20 cellular contexts compared by ENCODE assay signal in genomic region chr3:108897883-108898282, GRCh38. TPM values are rescaled to one million over a fixed set of nuclear protein-coding genes. Genes with fewer than 3 reads are reported as not detected.
DNase-seq lines count a peak whose midpoint lies in the region; ATAC-seq and TF ChIP-seq lines count a peak whose summit lies in the region.
"Had no signal": no experiment of that assay in that cellular context is flagged by ENCODE, and none has a peak within 500 bp of the region (broad histone marks: within the 10 kb centered on the region; RNA-seq: fewer than 3 reads in every experiment).

No MANE protein-coding gene starts in this region.

- no peaks in the 10 kb centered on the region for H3K9me3 Mint-ChIP-seq in activated T-helper 1 cell treated with anti-CD3 and anti-CD28 coated beads, Interleukin-12 subunit alpha, Interleukin-12 subunit beta, Interleukin-2, Interleukin-4 antibody, amounts not matched to agents 30 ng/mL and 10 ng/mL and 1 ng/mL, durations not matched to agents 14 hours and 24 hours and 36 hours

- H3K36me3 Mint-ChIP-seq in activated T-helper 1 cell treated with anti-CD3 and anti-CD28 coated beads, Interleukin-12 subunit alpha, Interleukin-12 subunit beta, Interleukin-2, Interleukin-4 antibody, amounts not matched to agents 30 ng/mL and 10 ng/mL and 1 ng/mL, durations not matched to agents 14 hours and 24 hours and 36 hours (ENCODE audit: low read depth), result no peaks in the 10 kb centered on the region

- H3K27ac Mint-ChIP-seq in activated T-helper 1 cell treated with anti-CD3 and anti-CD28 coated beads, Interleukin-12 subunit alpha, Interleukin-12 subunit beta, Interleukin-2, Interleukin-4 antibody, amounts not matched to agents 30 ng/mL and 10 ng/mL and 1 ng/mL, durations not matched to agents 14 hours and 24 hours and 36 hours, result peak overlapping the region; percentile 37

- no peak for TF ChIP-seq CTCF in right lobe of liver (IDR thresholded peaks at IDR 0.05)

- DNase-seq in activated CD4-positive, CD25-positive, alpha-beta regulatory T cell treated with anti-CD3 and anti-CD28 coated beads, Interleukin-2, amount 50 U/mL, for 72 hours, result no peak
- DNase-seq in activated T-helper 1 cell treated with anti-CD3 and anti-CD28 coated beads, Interleukin-12 subunit alpha, Interleukin-12 subunit beta, Interleukin-2, Interleukin-4 antibody, amounts not matched to agents 30 ng/mL and 10 ng/mL and 1 ng/mL, durations not matched to agents 14 hours and 24 hours and 36 hours (ENCODE audit: low spot score), result no peak
- DNase-seq in right lobe of liver, result no peak
- DNase-seq in NCI-H1436 treated with DMSO at 0.1 percent for 48 hours (lab: John Stamatoyannopoulos, UW), result no peak
- DNase-seq: 8988T, C1 segment of cervical spinal cord, NCI-H1092 treated with DMSO at 0.1 percent for 48 hours, NCI-H2171, NCI-H748 treated with DMSO at 0.1 percent for 48 hours, SW 1271, upper lobe of left lung had no signal

- no peak for TF ChIP-seq POLR2A in right lobe of liver (IDR thresholded peaks at IDR 0.05)

- no peaks in the 10 kb centered on the region for H3K9me3 ChIP-seq in right lobe of liver
- H3K9me3 ChIP-seq: upper lobe of left lung had no signal

- no peaks in the 10 kb centered on the region for H3K4me1 ChIP-seq in right lobe of liver
- H3K4me1 ChIP-seq: upper lobe of left lung had no signal

- H3K4me1 Mint-ChIP-seq in activated T-helper 1 cell treated with anti-CD3 and anti-CD28 coated beads, Interleukin-12 subunit alpha, Interleukin-12 subunit beta, Interleukin-2, Interleukin-4 antibody, amounts not matched to agents 30 ng/mL and 10 ng/mL and 1 ng/mL, durations not matched to agents 14 hours and 24 hours and 36 hours (ENCODE audit: low read depth), result peaks cover 18% of the 10 kb centered on the region

- intact Hi-C loops in activated T-helper 1 cell treated with anti-CD3 and anti-CD28 coated beads, Interleukin-12 subunit alpha, Interleukin-12 subunit beta, Interleukin-2, Interleukin-4 antibody, amounts not matched to agents 30 ng/mL and 10 ng/mL and 1 ng/mL, durations not matched to agents 14 hours and 24 hours and 36 hours (cut with micrococcal nuclease), result loop anchor here (5.0 kb wide), 1 partner anchor 311 kb away; the partner anchor contains the start of genes CIP2A and DZIP3
- intact Hi-C loops in right lobe of liver (cut with DNase I), result no loop called here

- no peaks in the 10 kb centered on the region for H3K36me3 ChIP-seq in right lobe of liver
- H3K36me3 ChIP-seq: upper lobe of left lung had no signal

- peak; percentile 54 for ATAC-seq in activated CD4-positive, CD25-positive, alpha-beta regulatory T cell treated with anti-CD3 and anti-CD28 coated beads, Interleukin-2, amount 50 U/mL, for 24 hours
- ATAC-seq in GM19351 (IDR thresholded peaks at IDR 0.05; ENCODE audit: unreplicated experiment) (peak; percentile 77), HG02973 (IDR thresholded peaks at IDR 0.05; ENCODE audit: unreplicated experiment) (peak; percentile 59), HG02938 (IDR thresholded peaks at IDR 0.05; ENCODE audit: unreplicated experiment) (no peak), right lobe of liver (no peak)

- 62% methylated on average over 3 of the region's 3 CpGs for WGBS in right lobe of liver (ENCODE audit: insufficient coverage, low coverage, low lambda C conversion rate, missing lambda C conversion rate)

- H3K4me3 Mint-ChIP-seq in activated T-helper 1 cell treated with anti-CD3 and anti-CD28 coated beads, Interleukin-12 subunit alpha, Interleukin-12 subunit beta, Interleukin-2, Interleukin-4 antibody, amounts not matched to agents 30 ng/mL and 10 ng/mL and 1 ng/mL, durations not matched to agents 14 hours and 24 hours and 36 hours, result no peak overlapping the region

- no peaks in the 10 kb centered on the region for H3K27me3 ChIP-seq in right lobe of liver
- H3K27me3 ChIP-seq: upper lobe of left lung had no signal

- no peak overlapping the region for H3K4me3 ChIP-seq in right lobe of liver
- H3K4me3 ChIP-seq: upper lobe of left lung had no signal

- no peaks in the 10 kb centered on the region for H3K27me3 Mint-ChIP-seq in activated T-helper 1 cell treated with anti-CD3 and anti-CD28 coated beads, Interleukin-12 subunit alpha, Interleukin-12 subunit beta, Interleukin-2, Interleukin-4 antibody, amounts not matched to agents 30 ng/mL and 10 ng/mL and 1 ng/mL, durations not matched to agents 14 hours and 24 hours and 36 hours (ENCODE audit: insufficient read depth)

- H3K27ac ChIP-seq in right lobe of liver, result no peak overlapping the region
- H3K27ac ChIP-seq: upper lobe of left lung had no signal

RNA-seq across cellular contexts. Expression of gene GUCA1C, which starts 55.8 kb away (rescaled TPM):
- not detected in 2 replicates for total RNA-seq in activated T-helper 1 cell treated with anti-CD3 and anti-CD28 coated beads, Interleukin-12 subunit alpha, Interleukin-12 subunit beta, Interleukin-2, Interleukin-4 antibody, amounts not matched to agents 30 ng/mL and 10 ng/mL and 1 ng/mL, durations not matched to agents 14 hours and 24 hours and 36 hours
- total RNA-seq in right lobe of liver, result not detected
- total RNA-seq: chondrocyte, fibroblast of villous mesenchyme, H1, omental fat pad, RPMI7951, upper lobe of left lung had no signal

Comparison
In these comparisons a context has a peak if more than half of its experiments do, and no peak if none do; other contexts are left out.
1. ATAC-seq: peak in activated CD4-positive, CD25-positive, alpha-beta regulatory T cell treated with anti-CD3 and anti-CD28 coated beads, Interleukin-2, amount 50 U/mL, for 24 hours (2 of 2), GM19351 (single experiment) and HG02973 (single experiment); none in HG02938 (single experiment) and right lobe of liver (0 of 4).